In the genomic region with DNA sequence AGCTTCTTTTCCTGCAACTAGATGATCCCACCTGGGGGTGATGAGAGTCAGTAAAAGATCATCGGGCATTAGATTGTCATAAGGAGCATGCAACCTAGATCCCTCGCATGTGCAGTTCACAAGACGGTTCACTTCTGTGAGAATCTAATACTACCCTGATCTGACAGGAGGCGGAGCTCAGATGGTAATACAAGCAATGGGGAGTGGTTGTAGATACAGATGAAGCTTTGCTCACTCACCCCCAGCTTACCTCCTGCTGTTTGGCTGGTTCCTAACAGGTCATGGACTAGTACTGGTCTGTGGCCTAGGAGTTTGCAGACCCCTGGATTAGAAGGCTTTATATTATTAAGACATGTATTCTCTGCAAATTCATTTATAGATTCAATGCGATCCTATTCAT, we compare ENCODE assay signal across 8 cellular contexts.
"Had no signal": no experiment of that assay in that cellular context is flagged by ENCODE, and none has a peak within 500 bp of the region (broad histone marks: within the 10 kb centered on the region; RNA-seq: fewer than 3 reads in every experiment).

No MANE protein-coding gene starts in this region.

- H3K36me3 ChIP-seq: HAP-1 had no signal

- DNase-seq: GM23248, GOT3, H7, H9, HCEC 1CT, HFFc6 had no signal

- H3K9ac ChIP-seq: GM23248 had no signal

- H3K4me3 Mint-ChIP-seq: GM23338, H9, HFFc6 had no signal

- H3K27ac Mint-ChIP-seq: GM23338, H9, HFFc6 had no signal

- H3K4me1 Mint-ChIP-seq: GM23338, H9 had no signal

- H3K9me3 ChIP-seq: HAP-1 had no signal

- H3K4me1 ChIP-seq: HAP-1 had no signal

- H3K4me3 ChIP-seq: GM23248, GM23338, HAP-1 had no signal

- H3K27ac ChIP-seq: GM23248 had no signal
